18 cellular contexts compared by ENCODE assay signal in the genomic region with DNA sequence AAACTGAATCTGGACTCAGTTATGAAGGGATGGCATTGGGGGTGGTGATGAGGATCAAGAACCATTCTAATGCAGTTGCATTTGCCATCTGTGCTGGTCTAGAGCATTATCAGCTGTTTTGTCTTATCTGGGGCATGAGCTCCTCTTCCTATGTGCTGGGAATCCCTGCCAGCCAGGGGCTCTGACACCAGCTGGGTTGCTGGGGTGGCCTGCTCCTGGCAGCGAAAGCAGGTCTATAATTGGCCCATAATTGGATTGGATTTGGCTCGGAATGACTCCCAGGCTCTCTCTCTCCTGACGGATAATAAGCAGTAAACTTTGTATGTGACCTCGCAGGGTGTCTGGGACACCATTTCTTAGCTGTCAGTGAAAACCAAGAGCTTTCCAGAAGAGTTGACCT. TPM values are rescaled to one million over a fixed set of nuclear protein-coding genes. Genes with fewer than 3 reads are reported as not detected.
"Had no signal": no experiment of that assay in that cellular context is flagged by ENCODE, and none has a peak within 500 bp of the region (broad histone marks: within the 10 kb centered on the region; RNA-seq: fewer than 3 reads in every experiment).

No MANE protein-coding gene starts in this region.

- H3K4me3 ChIP-seq: colonic mucosa, hepatocyte, lower lobe of right lung, sigmoid colon, spleen, thyroid gland had no signal

- DNase-seq: activated CD4-positive, alpha-beta T cell treated with anti-CD3 and anti-CD28 coated beads, Interleukin-2, amount 50 U/mL, for 1 hour; activated CD4-positive, CD25-positive, alpha-beta regulatory T cell treated with anti-CD3 and anti-CD28 coated beads, Interleukin-2, amount 50 U/mL, for 72 hours; activated CD8-positive, alpha-beta memory T cell treated with anti-CD3 and anti-CD28 coated beads, Interleukin-2, amount 50 U/mL, for 4 hours; activated effector memory CD4-positive, alpha-beta T cell treated with Interleukin-2 at 50 U/mL for 16 hours; activated T-cell treated with anti-CD3 and anti-CD28 coated beads, Interleukin-2, amount 50 U/mL, for 48 hours; aorta; brain microvascular endothelial cell; colonic mucosa; lower lobe of right lung; sigmoid colon; spleen; stimulated activated naive B cell treated with anti-CD40 and anti-IgM and Interleukin-4, amounts not matched to agents 10 μg/mL and 1 μg/mL and 100 μg/mL, for 72 hours had no signal

- H3K36me3 ChIP-seq: brain microvascular endothelial cell, colonic mucosa, lower lobe of right lung, sigmoid colon, spleen, thyroid gland had no signal

- H3K27me3 ChIP-seq: brain microvascular endothelial cell, colonic mucosa, hepatocyte, sigmoid colon, thyroid gland had no signal

- H3K9me3 ChIP-seq: colonic mucosa, lower lobe of right lung, sigmoid colon, spleen, thyroid gland had no signal

- H3K27ac ChIP-seq: brain microvascular endothelial cell, colonic mucosa, epithelial cell of prostate, hepatocyte, lower lobe of right lung, parathyroid adenoma, sigmoid colon, spleen, thyroid gland had no signal

- ATAC-seq: lower lobe of right lung; stimulated activated naive B cell treated with anti-CD40 and anti-IgM and Interleukin-4, amounts not matched to agents 10 μg/mL and 1 μg/mL and 100 μg/mL, for 72 hours had no signal

RNA-seq across cellular contexts. Expression of a gene that starts 34.1 kb away (rescaled TPM):
- total RNA-seq: glomerular endothelial cell, lower lobe of right lung, spleen, thyroid gland, ureter had no signal
